ENCODE assay signal across 8 cellular contexts in genomic region chr18:31819106-31819924, GRCh38. TPM values are rescaled to one million over a fixed set of nuclear protein-coding genes. Genes with fewer than 3 reads are reported as not detected.
DNase-seq lines count a peak whose midpoint lies in the region; ATAC-seq and TF ChIP-seq lines count a peak whose summit lies in the region.

No MANE protein-coding gene starts in this region.

- peaks cover 1% of the 10 kb centered on the region for H3K4me1 Mint-ChIP-seq in activated CD8-positive, alpha-beta memory T cell treated with anti-CD3 and anti-CD28 coated beads, Interleukin-2, amount 10 ng/mL, durations not matched to agents 7 days and 5 days

- peaks cover 4% of the 10 kb centered on the region for H3K27me3 Mint-ChIP-seq in activated CD8-positive, alpha-beta memory T cell treated with anti-CD3 and anti-CD28 coated beads, Interleukin-2, amount 10 ng/mL, durations not matched to agents 7 days and 5 days

- CTCF ChIA-PET in activated CD8-positive, alpha-beta memory T cell treated with anti-CD3 and anti-CD28 coated beads, Interleukin-2, amount 10 ng/mL, durations not matched to agents 7 days and 5 days (lab: Charles Lee): interaction anchor here (1.2 to 1.4 kb wide), 2 partner anchors 19 to 97 kb away, joined by 3 read pairs; no protein-coding TSS in a partner anchor

- DNase-seq in activated CD8-positive, alpha-beta memory T cell treated with anti-CD3 and anti-CD28 coated beads, Interleukin-2, amount 10 ng/mL, durations not matched to agents 7 days and 5 days: no peak
- no peak for DNase-seq in activated CD8-positive, alpha-beta memory T cell treated with anti-CD3 and anti-CD28 coated beads, Interleukin-2, amount 50 U/mL, for 48 hours
- peak; percentile 18 for DNase-seq in H7
- peak; percentile 75 for DNase-seq in NAMALWA (ENCODE audit: low spot score)
- DNase-seq in SKM-1 treated with dmso at 0.1 percent for 144 hours (lab: John Stamatoyannopoulos, UW; ENCODE audit: unreplicated experiment): peak; percentile 77
- peak; percentile 60 for DNase-seq in fibroblast of villous mesenchyme (ENCODE audit: low read depth)
- DNase-seq in pons (ENCODE audit: low spot score): peak; percentile 60
- DNase-seq in NCI-H128 (lab: John Stamatoyannopoulos, UW; ENCODE audit: unreplicated experiment): no peak

- no peaks in the 10 kb centered on the region for H3K36me3 ChIP-seq in H7 (replicated peaks; ENCODE audit: control insufficient read depth, insufficient read depth, low read length)

- no peaks in the 10 kb centered on the region for H3K27me3 ChIP-seq in H7 (ENCODE audit: control insufficient read depth, insufficient read depth, low read length)

- peak; percentile 42 for ATAC-seq in activated CD8-positive, alpha-beta memory T cell treated with anti-CD3 and anti-CD28 coated beads, Interleukin-2, amount 10 ng/mL, durations not matched to agents 7 days and 5 days

- no peak overlapping the region for H3K27ac Mint-ChIP-seq in activated CD8-positive, alpha-beta memory T cell treated with anti-CD3 and anti-CD28 coated beads, Interleukin-2, amount 10 ng/mL, durations not matched to agents 7 days and 5 days

- peak; percentile 76 for TF ChIP-seq CTCF in fibroblast of villous mesenchyme (IDR thresholded peaks at IDR 0.05; ENCODE audit: insufficient read depth, low read depth, low read length)

- H3K36me3 Mint-ChIP-seq in activated CD8-positive, alpha-beta memory T cell treated with anti-CD3 and anti-CD28 coated beads, Interleukin-2, amount 10 ng/mL, durations not matched to agents 7 days and 5 days: no peaks in the 10 kb centered on the region

- H3K4me3 Mint-ChIP-seq in activated CD8-positive, alpha-beta memory T cell treated with anti-CD3 and anti-CD28 coated beads, Interleukin-2, amount 10 ng/mL, durations not matched to agents 7 days and 5 days: no peak overlapping the region

- H3K9me3 Mint-ChIP-seq in activated CD8-positive, alpha-beta memory T cell treated with anti-CD3 and anti-CD28 coated beads, Interleukin-2, amount 10 ng/mL, durations not matched to agents 7 days and 5 days (ENCODE audit: low read depth): no peaks in the 10 kb centered on the region

- H3K4me3 ChIP-seq in H7 (ENCODE audit: insufficient read depth, low read depth, low read length): no peak overlapping the region
- no peak overlapping the region for H3K4me3 ChIP-seq in fibroblast of villous mesenchyme (ENCODE audit: low read depth, low read length)

RNA-seq across cellular contexts. Expression of gene SLC25A52, which starts 58.6 kb away (rescaled TPM):
- under 1 TPM in 1 of 2 experiments, not detected in 1; 0.33 TPM for total RNA-seq in activated CD8-positive, alpha-beta memory T cell treated with anti-CD3 and anti-CD28 coated beads, Interleukin-2, amount 10 ng/mL, durations not matched to agents 7 days and 5 days
- total RNA-seq in H7 (2014; rRNA removed; shearing (Covaris generic)): 0.18 TPM in 1 of 2 replicates, not detected in the other
- total RNA-seq in fibroblast of villous mesenchyme: under 0.01 TPM in 1 of 2 replicates, not detected in the other

Comparison
In these comparisons a context has a peak if more than half of its experiments do, and no peak if none do; other contexts are left out.
1. DNase-seq: peak in H7 (single experiment), NAMALWA (single experiment), SKM-1 treated with dmso at 0.1 percent for 144 hours (single experiment), fibroblast of villous mesenchyme (single experiment) and pons (single experiment); none in activated CD8-positive, alpha-beta memory T cell treated with anti-CD3 and anti-CD28 coated beads, Interleukin-2, amount 10 ng/mL, durations not matched to agents 7 days and 5 days (single experiment), activated CD8-positive, alpha-beta memory T cell treated with anti-CD3 and anti-CD28 coated beads, Interleukin-2, amount 50 U/mL, for 48 hours (single experiment) and NCI-H128 (single experiment).